In the genomic region with DNA sequence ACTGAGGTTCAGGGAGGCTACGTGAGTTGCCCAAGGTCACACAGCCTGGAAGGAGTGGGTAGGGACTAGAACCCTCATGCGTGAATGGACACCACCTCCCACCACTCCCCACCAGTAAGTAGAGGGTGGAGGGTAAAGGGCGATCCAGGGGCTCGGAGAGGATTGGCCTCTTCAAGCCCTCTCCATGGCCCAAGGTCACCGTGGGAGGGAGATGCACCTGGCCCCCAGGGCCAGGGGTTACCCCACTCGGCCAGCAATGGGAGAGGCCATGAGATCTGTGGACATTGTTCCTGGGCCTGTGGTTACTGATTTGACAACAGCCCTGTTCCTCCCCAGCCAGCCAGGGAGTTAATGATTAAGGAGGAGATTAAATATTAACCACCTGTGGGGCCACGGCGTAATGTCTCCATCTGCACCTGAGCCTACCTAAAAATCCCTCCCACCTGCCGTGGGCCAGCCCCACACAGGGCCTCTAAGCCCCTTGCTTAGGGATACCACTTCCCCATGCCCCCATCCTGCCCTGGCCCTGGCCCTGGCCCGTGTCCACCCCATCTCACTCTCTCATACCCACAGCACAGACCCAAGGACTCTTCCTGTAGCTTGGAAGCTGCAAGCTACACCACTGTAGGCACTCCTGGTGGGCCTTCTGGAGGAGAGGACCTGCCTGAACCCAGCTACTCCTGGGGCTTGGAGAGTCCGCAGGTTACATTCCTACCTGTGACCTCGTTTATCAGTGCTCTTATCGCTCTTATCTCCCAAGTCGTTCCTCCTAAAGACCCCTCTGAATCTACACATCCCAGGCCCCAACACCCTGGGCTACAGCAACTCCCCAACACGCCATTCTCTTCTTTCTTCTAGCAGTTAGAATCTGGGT, we compare ENCODE assay signal across 8 cellular contexts. TPM values are rescaled to one million over a fixed set of nuclear protein-coding genes. Genes with fewer than 3 reads are reported as not detected.
DNase-seq lines count a peak whose midpoint lies in the region; ATAC-seq and TF ChIP-seq lines count a peak whose summit lies in the region.

No MANE protein-coding gene starts in this region.

- H3K36me3 ChIP-seq in lower lobe of right lung, result no peaks in the 10 kb centered on the region

- no peaks in the 10 kb centered on the region for H3K9me3 ChIP-seq in lower lobe of right lung

- no peak for TF ChIP-seq CTCF in lower lobe of right lung (IDR thresholded peaks at IDR 0.05)

- peaks cover 36% of the 10 kb centered on the region for H3K4me1 ChIP-seq in lower lobe of right lung

- intact Hi-C loops in lower lobe of right lung (cut with DNase I), result no loop called here

- H3K4me3 ChIP-seq in lower lobe of right lung, result peak overlapping the region; percentile 6

- ATAC-seq in GM21447 (IDR thresholded peaks at IDR 0.05; ENCODE audit: unreplicated experiment) (peak; percentile 41), lower lobe of right lung (peak; percentile 71 to 85), HG02870 (IDR thresholded peaks at IDR 0.05; ENCODE audit: unreplicated experiment) (no peak)

- no peaks in the 10 kb centered on the region for H3K27me3 ChIP-seq in lower lobe of right lung (ENCODE audit: low read depth)

- H3K27ac ChIP-seq in lower lobe of right lung, result peak overlapping the region; percentile 77

- DNase-seq in COLO668 (lab: John Stamatoyannopoulos, UW; ENCODE audit: unreplicated experiment) (peak; percentile 89), LoVo (ENCODE audit: low spot score) (peak; percentile 81), lower lobe of right lung (peak; percentile 56), NCI-H146 treated with DMSO at 0.1 percent for 48 hours (lab: John Stamatoyannopoulos, UW; ENCODE audit: unreplicated experiment) (no peak), SKM-1 (lab: John Stamatoyannopoulos, UW; ENCODE audit: unreplicated experiment) (no peak), NCI-H1417 treated with DMSO at 0.1 percent for 48 hours (lab: John Stamatoyannopoulos, UW) (no peak)

RNA-seq across cellular contexts. Expression of a gene that starts 32.2 kb away (rescaled TPM):
- total RNA-seq in lower lobe of right lung, result 136 TPM

Comparison
In these comparisons a context has a peak if more than half of its experiments do, and no peak if none do; other contexts are left out.
1. DNase-seq: peak in COLO668 (single experiment), LoVo (single experiment) and lower lobe of right lung (single experiment); none in NCI-H146 treated with DMSO at 0.1 percent for 48 hours (single experiment), SKM-1 (single experiment) and NCI-H1417 treated with DMSO at 0.1 percent for 48 hours (single experiment).